ENCODE assay signal across 25 cellular contexts in genomic region chr2:235444101-235444597, GRCh38. TPM values are rescaled to one million over a fixed set of nuclear protein-coding genes. Genes with fewer than 3 reads are reported as not detected.
DNase-seq lines count a peak whose midpoint lies in the region; ATAC-seq, FAIRE-seq and TF ChIP-seq lines count a peak whose summit lies in the region.
"Had no signal": no experiment of that assay in that cellular context is flagged by ENCODE, and none has a peak within 500 bp of the region (broad histone marks: within the 10 kb centered on the region; RNA-seq: fewer than 3 reads in every experiment).

No MANE protein-coding gene starts in this region.

- WGBS in H1 (ENCODE audit: extremely low coverage in 1 of 2, insufficient coverage in 1 of 2, insufficient read length in 1 of 2, insufficient replicate concordance in 2 of 2, low coverage in 1 of 2, low lambda C conversion rate in 2 of 2, missing lambda C conversion rate in 1 of 2), 2 experiments, result 90% methylated on average over 7 of the region's 7 CpGs; no CpG with 5 or more reads in 1 of the 2 experiments

- no peak for TF ChIP-seq POLR2A in H1 (IDR thresholded peaks at IDR 0.05; ENCODE audit: control extremely low read depth in 1 of 2, low read depth in 2 of 2, low read length in 2 of 2)

- no peaks in the 10 kb centered on the region for H3K23me2 ChIP-seq in H1 (ENCODE audit: low read depth, low read length)

- H3K27ac Mint-ChIP-seq in Caco-2 (ENCODE audit: unreplicated experiment) (no peak overlapping the region), neural crest cell (ENCODE audit: unreplicated experiment) (peak overlapping the region; percentile 85)
- H3K27ac Mint-ChIP-seq: activated naive CD8-positive, alpha-beta T cell; CD8-positive, alpha-beta T cell; HFFc6; mesothelial cell of epicardium had no signal

- no peaks in the 10 kb centered on the region for H3K79me1 ChIP-seq in H1 (ENCODE audit: low read depth, low read length)

- no peak overlapping the region for H2BK20ac ChIP-seq in H1 (ENCODE audit: low read length)

- no peak for TF ChIP-seq RAD21 in H1 (IDR thresholded peaks at IDR 0.05 in 1 of 2, conservative IDR thresholded peaks at IDR 0.05 in 1 of 2; ENCODE audit: low read depth in 2 of 2, low read length in 2 of 2)

- H3K4me3 ChIP-seq in Caco-2 (ENCODE audit: low read depth, low read length) (no peak overlapping the region), H1 (ENCODE audit: extremely low read depth in 1 of 4, insufficient read depth in 2 of 4, low read depth in 3 of 4, low read length in 4 of 4) (no peak overlapping the region)
- H3K4me3 ChIP-seq: prostate gland, SK-N-MC, tibial nerve had no signal

- DNase-seq in Caco-2 (peak; percentile 24 to 61), LoVo (ENCODE audit: low spot score) (peak; percentile 67), H1 (ENCODE audit: low read depth in 1 of 2, low spot score in 2 of 2) (no peak), neural crest cell (ENCODE audit: low read depth, low spot score) (no peak), Kasumi-1 (lab: John Stamatoyannopoulos, UW) (no peak), nucleus accumbens (lab: John Stamatoyannopoulos, UW) (no peak)
- no peak for DNase-seq in activated CD8-positive, alpha-beta memory T cell treated with anti-CD3 and anti-CD28 coated beads, Interleukin-2, amount 50 U/mL, for 4 hours
- DNase-seq: CD8-positive, alpha-beta T cell; effector CD8-positive, alpha-beta T cell; EL; HFFc6; IMR-90; NCI-H2029; NCI-H345; stimulated activated CD4-positive, alpha-beta T cell treated with anti-CD3 and anti-CD28 coated beads, Interleukin-2, amount 100 ng/mL, for 24 hours; stimulated activated naive CD8-positive, alpha-beta T cell treated with anti-CD3 and anti-CD28 coated beads, Interleukin-15, Interleukin-2, amounts not matched to agents 100 U/mL and 50 U/mL, for 24 hours; T1000 had no signal

- H3K18ac ChIP-seq in H1 (ENCODE audit: extremely low read depth, low read length), result no peak overlapping the region

- H3K4me2 ChIP-seq in H1 (ENCODE audit: insufficient read depth in 1 of 2, low read depth in 2 of 2, low read length in 2 of 2), result no peak overlapping the region

- no peak for FAIRE-seq in H1 (lab: Jason Lieb, UNC)
- FAIRE-seq: GM18507, RCC 7860 had no signal

- no peak overlapping the region for H3K56ac ChIP-seq in H1 (replicated peaks; ENCODE audit: insufficient read length, low read depth, low read length)

- H3K4me3 Mint-ChIP-seq in Caco-2 (ENCODE audit: unreplicated experiment) (no peak overlapping the region), neural crest cell (no peak overlapping the region)
- H3K4me3 Mint-ChIP-seq: activated naive CD8-positive, alpha-beta T cell; CD8-positive, alpha-beta T cell; HFFc6; mesothelial cell of epicardium had no signal

- POLR2A ChIA-PET in Caco-2 (lab: Charles Lee) (no interaction called here), H1 (lab: Charles Lee; ENCODE audit: partially characterized antibody) (no interaction called here)

- H3K4me1 ChIP-seq in Caco-2 (no peaks in the 10 kb centered on the region), H1 (replicated peaks in 1 of 4; ENCODE audit: control insufficient read depth in 3 of 4, insufficient read depth in 4 of 4, low read length in 3 of 4) (peaks cover 0 to 4% (median 1%) of the 10 kb centered on the region in 4 experiments; a peak in 1 of 7 replicates)
- H3K4me1 ChIP-seq: prostate gland, tibial nerve had no signal

- H3K14ac ChIP-seq in H1 (ENCODE audit: insufficient read length), result no peak overlapping the region

- CTCF ChIA-PET in Caco-2 (lab: Charles Lee) (no interaction called here), H1 (lab: Charles Lee; ENCODE audit: partially characterized antibody) (interaction anchor here (0.8 kb wide), 1 partner anchor 32 kb away, joined by 3 read pairs; no protein-coding TSS in a partner anchor)

- H3K9ac ChIP-seq in H1 (replicated peaks in 1 of 4; ENCODE audit: extremely low read depth in 1 of 4, low read depth in 3 of 4, low read length in 3 of 4), result no peak overlapping the region

- H4K8ac ChIP-seq in H1 (ENCODE audit: extremely low read depth, insufficient read depth, low read length), result no peak overlapping the region

- TF ChIP-seq EP300 in H1 (IDR thresholded peaks at IDR 0.05; ENCODE audit: borderline replicate concordance in 1 of 2, low read depth in 2 of 2, low read length in 2 of 2), result no peak

- H3K36me3 ChIP-seq in Caco-2 (ENCODE audit: control insufficient read depth, insufficient read depth, low read length) (no peaks in the 10 kb centered on the region), H1 (ENCODE audit: control insufficient read depth in 2 of 4, insufficient read depth in 4 of 4, low read length in 3 of 4) (no peaks in the 10 kb centered on the region)
- H3K36me3 ChIP-seq: prostate gland, tibial nerve had no signal

- H4K5ac ChIP-seq in H1 (ENCODE audit: insufficient read length, low read depth, low read length), result no peak overlapping the region

- ATAC-seq in GM21447 (IDR thresholded peaks at IDR 0.05; ENCODE audit: unreplicated experiment), result no peak
- ATAC-seq: CD8-positive, alpha-beta T cell; stimulated activated naive CD8-positive, alpha-beta T cell treated with anti-CD3 and anti-CD28 coated beads, Interleukin-15, Interleukin-2, amounts not matched to agents 100 U/mL and 50 U/mL, for 24 hours had no signal

- H3K27me3 Mint-ChIP-seq in Caco-2 (ENCODE audit: insufficient read depth, unreplicated experiment), result no peaks in the 10 kb centered on the region
- no peaks in the 10 kb centered on the region for H3K27me3 Mint-ChIP-seq in neural crest cell (ENCODE audit: low read depth)

- TF ChIP-seq CTCF in Caco-2 (IDR thresholded peaks at IDR 0.05; ENCODE audit: insufficient read depth in 1 of 2, low read depth in 1 of 2, low read length in 1 of 2, severe bottlenecking in 1 of 2, unreplicated experiment in 1 of 2) (no peak), H1 (IDR thresholded peaks at IDR 0.05; ENCODE audit: control extremely low read depth in 1 of 3, insufficient read depth in 1 of 3, low read depth in 1 of 3, low read length in 3 of 3) (no peak), neural crest cell (conservative IDR thresholded peaks at IDR 0.05) (no peak)

- peaks cover 9% of the 10 kb centered on the region for H3K36me3 Mint-ChIP-seq in Caco-2 (ENCODE audit: insufficient read depth, unreplicated experiment)
- H3K36me3 Mint-ChIP-seq in neural crest cell (ENCODE audit: low read depth), result no peaks in the 10 kb centered on the region
- H3K36me3 Mint-ChIP-seq: activated naive CD8-positive, alpha-beta T cell; CD8-positive, alpha-beta T cell; mesothelial cell of epicardium had no signal

- no peaks in the 10 kb centered on the region for H3K79me2 ChIP-seq in H1 (ENCODE audit: control insufficient read depth in 1 of 2, insufficient read depth in 2 of 2, low read length in 2 of 2)

- H3K23ac ChIP-seq in H1 (ENCODE audit: insufficient read length), result no peak overlapping the region

- no peak overlapping the region for H2AFZ ChIP-seq in H1 (ENCODE audit: low read length)

- H3K27me3 ChIP-seq in Caco-2 (replicated peaks; ENCODE audit: control insufficient read depth, insufficient read depth, low read length) (no peaks in the 10 kb centered on the region), H1 (replicated peaks in 1 of 4; ENCODE audit: control insufficient read depth in 3 of 4, extremely low read depth in 1 of 4, insufficient read depth in 3 of 4, low read length in 3 of 4) (no peaks in the 10 kb centered on the region)
- H3K27me3 ChIP-seq: tibial nerve had no signal

- intact Hi-C loops in Caco-2 (cut with micrococcal nuclease; ENCODE audit: unreplicated experiment), result no loop called here

- H3K27ac ChIP-seq in H1 (ENCODE audit: low read depth, low read length), result no peak overlapping the region
- H3K27ac ChIP-seq: prostate gland, SK-N-MC, tibial nerve had no signal

- no peak overlapping the region for H2BK120ac ChIP-seq in H1 (replicated peaks; ENCODE audit: low read depth, low read length)

- H3K4ac ChIP-seq in H1 (replicated peaks; ENCODE audit: insufficient read length, low read depth, low read length), result no peak overlapping the region

- H3K9me3 Mint-ChIP-seq in Caco-2 (ENCODE audit: unreplicated experiment), result peaks cover 9% of the 10 kb centered on the region
- H3K9me3 Mint-ChIP-seq in neural crest cell, result no peaks in the 10 kb centered on the region

- H3K4me1 Mint-ChIP-seq in Caco-2 (ENCODE audit: low read depth, unreplicated experiment), result no peaks in the 10 kb centered on the region
- no peaks in the 10 kb centered on the region for H3K4me1 Mint-ChIP-seq in neural crest cell

- H3K9me3 ChIP-seq in Caco-2, result 0 out of 2 replicates have a peak, but pooled peaks cover 4% of the 10 kb centered on the region
- H3K9me3 ChIP-seq in H1 (ENCODE audit: insufficient read depth in 2 of 2, low read depth in 1 of 2, low read length in 1 of 2), result no peaks in the 10 kb centered on the region
- H3K9me3 ChIP-seq: prostate gland had no signal

- no peak overlapping the region for H2AK5ac ChIP-seq in H1 (ENCODE audit: low read depth, low read length)

- H2BK12ac ChIP-seq in H1 (ENCODE audit: low read depth, low read length), result no peak overlapping the region

- H4K91ac ChIP-seq in H1 (replicated peaks; ENCODE audit: insufficient read length, low read length), result no peak overlapping the region

- H2BK15ac ChIP-seq in H1 (ENCODE audit: low read length), result no peak overlapping the region

- H4K20me1 ChIP-seq in H1 (replicated peaks in 1 of 2; ENCODE audit: control insufficient read depth in 1 of 2, insufficient read depth in 2 of 2, low read length in 2 of 2), result no peaks in the 10 kb centered on the region

- BruUV-seq in Caco-2 (replicated peaks; lab: Mats Ljungman, UMichigan), result no TSS peak

- no peak overlapping the region for H2BK5ac ChIP-seq in H1 (ENCODE audit: low read depth, low read length)

TF ChIP-seq in H1, 55 proteins besides CTCF, POLR2A, EP300 and RAD21:
- no peak for TF ChIP-seq RXRA (IDR thresholded peaks at IDR 0.05; ENCODE audit: insufficient read depth, low read depth, low read length)
- TF ChIP-seq, protein P1, sequence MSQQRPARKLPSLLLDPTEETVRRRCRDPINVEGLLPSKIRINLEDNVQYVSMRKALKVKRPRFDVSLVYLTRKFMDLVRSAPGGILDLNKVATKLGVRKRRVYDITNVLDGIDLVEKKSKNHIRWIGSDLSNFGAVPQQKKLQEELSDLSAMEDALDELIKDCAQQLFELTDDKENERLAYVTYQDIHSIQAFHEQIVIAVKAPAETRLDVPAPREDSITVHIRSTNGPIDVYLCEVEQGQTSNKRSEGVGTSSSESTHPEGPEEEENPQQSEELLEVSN (IDR thresholded peaks at IDR 0.05), result 0 out of 2 replicates have a peak, but pooled peaks have one; percentile 31

RNA-seq across cellular contexts. Expression of gene AGAP1, which starts 49.7 kb away (rescaled TPM):
- total RNA-seq in Caco-2 (2022) (39.5 and 41.7 TPM in 2 replicates), neural crest cell (54.7 and 57.7 TPM in 2 replicates)
- total RNA-seq in H1 (2021; fragmentation: NEBNext Ultra II Directional; extraction: Animal tissue kit (Norgen Biotek cat#: 25700)), result 39.4 and 40.5 TPM in 2 replicates
- polyA plus RNA-seq in H1 (2011; rRNA removed), result 18.1 and 19.4 TPM in 2 replicates
- polyA plus RNA-seq in H1 (2011; cell fraction: cytosol; rRNA removed), result 16.7 TPM
- 35.0 TPM for polyA plus RNA-seq in H1 (2011; cell fraction: nucleus; rRNA removed)
- polyA plus RNA-seq in H1 (2012, experiment 1 of 2), result 14.0 to 20.9 TPM (median 18.1 TPM) in 4 replicates
- 7.8 TPM for polyA plus RNA-seq in H1 (2012, experiment 2 of 2)
- polyA plus RNA-seq in H1 (2013, experiment 1 of 2), result 15.0 TPM
- 14.7 TPM for polyA plus RNA-seq in H1 (2013, experiment 2 of 2)
- 84.6 and 95.9 TPM in 2 replicates for polyA minus RNA-seq in H1 (2011; rRNA and poly(A)+ RNA removed)
- 24.8 TPM for polyA minus RNA-seq in H1 (2011; cell fraction: cytosol; rRNA and poly(A)+ RNA removed)
- 90.8 TPM for polyA minus RNA-seq in H1 (2011; cell fraction: nucleus; rRNA and poly(A)+ RNA removed)

Comparison
In these comparisons a context has a peak if more than half of its experiments do, and no peak if none do; other contexts are left out.
1. DNase-seq: peak in Caco-2 (2 of 2) and LoVo (single experiment); none in H1 (0 of 2), neural crest cell (single experiment), activated CD8-positive, alpha-beta memory T cell treated with anti-CD3 and anti-CD28 coated beads, Interleukin-2, amount 50 U/mL, for 4 hours (single experiment), Kasumi-1 (0 of 2) and nucleus accumbens (0 of 56).